Comparison of ENCODE assay signal across 21 cellular contexts in the genomic region with DNA sequence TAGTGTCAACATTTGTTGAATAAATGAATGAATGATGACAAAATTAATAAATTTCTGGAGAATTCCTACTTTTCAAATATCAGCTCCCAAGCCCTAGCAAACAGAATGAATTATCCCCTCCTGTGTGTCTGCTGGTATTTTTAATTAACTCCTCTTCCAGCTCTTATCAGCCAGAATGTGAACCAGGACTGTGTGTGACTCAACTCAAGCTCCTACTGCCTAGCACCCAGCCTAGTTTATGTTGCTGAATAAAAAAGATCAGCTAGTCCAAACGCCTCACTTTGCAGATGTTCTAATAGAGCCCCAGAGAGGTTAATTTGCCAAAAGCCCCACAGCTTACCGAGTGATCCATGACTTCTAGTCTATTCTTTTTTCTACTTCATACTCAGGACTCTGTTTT. TPM values are rescaled to one million over a fixed set of nuclear protein-coding genes. Genes with fewer than 3 reads are reported as not detected.
A peak's percentile ranks its signal among the peaks of the same experiment; 100 is the strongest.
DNase-seq lines count a peak whose midpoint lies in the region; ATAC-seq and TF ChIP-seq lines count a peak whose summit lies in the region.
"Had no signal": no experiment of that assay in that cellular context is flagged by ENCODE, and none has a peak within 500 bp of the region (broad histone marks: within the 10 kb centered on the region; RNA-seq: fewer than 3 reads in every experiment).

No MANE protein-coding gene starts in this region.

- WGBS in heart left ventricle, 4 donors, result 45 to 64% (median 59%) methylated on average over 2 of the region's 2 CpGs
- WGBS in right cardiac atrium, result 55% methylated on average over 2 of the region's 2 CpGs

- ATAC-seq in Right ventricle myocardium superior (ENCODE audit: poor library complexity) (peak; percentile 83), heart left ventricle (peak; percentile 62 to 88 (median 78)), right cardiac atrium (peak; percentile 63 to 74), GM18861 (IDR thresholded peaks at IDR 0.05; ENCODE audit: unreplicated experiment) (no peak), HG02571 (IDR thresholded peaks at IDR 0.05; ENCODE audit: unreplicated experiment) (no peak)
- ATAC-seq: GM12878 had no signal

- H3K27ac ChIP-seq in right atrium auricular region, result no peak overlapping the region
- peak overlapping the region in 4 of 12 donors; percentile 63 to 79 (median 76) for H3K27ac ChIP-seq in heart left ventricle
- peak overlapping the region; percentile 14 for H3K27ac ChIP-seq in right cardiac atrium (ENCODE audit: low read length)
- H3K27ac ChIP-seq: GM23248 had no signal

- H3K9me3 ChIP-seq in right atrium auricular region (no peaks in the 10 kb centered on the region), heart left ventricle (no peaks in the 10 kb centered on the region), right cardiac atrium (ENCODE audit: control insufficient read depth, low read length) (no peaks in the 10 kb centered on the region)
- H3K9me3 ChIP-seq: BE2C, HAP-1 had no signal

- H3K4me1 ChIP-seq in right atrium auricular region (peaks cover 0 to 10% of the 10 kb centered on the region in 2 donors), heart left ventricle (peaks cover 0 to 32% (median 14%) of the 10 kb centered on the region in 12 donors), right cardiac atrium (ENCODE audit: control insufficient read depth, insufficient read depth, low read length) (peaks cover 6% of the 10 kb centered on the region)
- H3K4me1 ChIP-seq: BE2C, HAP-1 had no signal

- H3K4me3 ChIP-seq in right atrium auricular region (no peak overlapping the region), heart left ventricle (no peak overlapping the region), right cardiac atrium (ENCODE audit: low read length) (no peak overlapping the region)
- H3K4me3 ChIP-seq: GM12878, GM23248, HAP-1 had no signal

- no peak for TF ChIP-seq CTCF in right atrium auricular region (IDR thresholded peaks at IDR 0.05)
- no peak for TF ChIP-seq CTCF in heart left ventricle (IDR thresholded peaks at IDR 0.05)

- H3K36me3 ChIP-seq in right atrium auricular region, result no peaks in the 10 kb centered on the region
- H3K36me3 ChIP-seq in heart left ventricle, result no peaks in the 10 kb centered on the region
- H3K36me3 ChIP-seq: BE2C, HAP-1 had no signal

- H3K27me3 ChIP-seq in right atrium auricular region, result no peaks in the 10 kb centered on the region
- no peaks in the 10 kb centered on the region for H3K27me3 ChIP-seq in heart left ventricle
- H3K27me3 ChIP-seq in right cardiac atrium (ENCODE audit: control insufficient read depth, insufficient read depth), result no peaks in the 10 kb centered on the region
- H3K27me3 ChIP-seq: BE2C had no signal

- intact Hi-C loops in Right ventricle myocardium superior (cut with DNase I) (no loop called here), heart left ventricle (cut with DNase I) (no loop called here), right cardiac atrium (cut with DNase I) (no loop called here)

- no peak for TF ChIP-seq POLR2A in heart left ventricle (IDR thresholded peaks at IDR 0.05)

- no peak for DNase-seq in Right ventricle myocardium superior
- DNase-seq in right atrium auricular region (ENCODE audit: low spot score), result no peak
- no peak for DNase-seq in heart left ventricle
- no peak for DNase-seq in right cardiac atrium
- no peak for DNase-seq in NCI-H2107 (lab: John Stamatoyannopoulos, UW)
- DNase-seq: 8988T; BE2C; C1 segment of cervical spinal cord; CD4-positive, CD25-positive, alpha-beta regulatory T cell; CD8-positive, alpha-beta memory T cell; COR-L47; DMS 273 treated with DMSO at 0.1 percent for 48 hours; DMS53; DND-41; EL; GM23248; IMR-90 had no signal

RNA-seq across cellular contexts. Expression of gene RABL2A, which starts 50.3 kb away (rescaled TPM):
- total RNA-seq in Right ventricle myocardium superior, result 5.2 TPM
- total RNA-seq in right atrium auricular region, result 1 to 10 TPM; 1.7 to 2.7 TPM
- total RNA-seq in heart left ventricle, result 1 to 10 TPM; 2.9 to 9.5 (median 7.7) TPM
- 1 to 10 TPM; 3.6 to 6.3 TPM for polyA plus RNA-seq in heart left ventricle
- 10 to 100 TPM in 3 of 4 donors, 1 to 10 TPM in 1; 8.6 to 11.8 (median 10.6) TPM for total RNA-seq in right cardiac atrium
- 8.5 TPM for polyA plus RNA-seq in right cardiac atrium

Comparison
In these comparisons a context has a peak if more than half of its experiments do, and no peak if none do; other contexts are left out.
1. ATAC-seq: peak in Right ventricle myocardium superior (single experiment), heart left ventricle (4 of 4) and right cardiac atrium (2 of 2); none in GM18861 (single experiment) and HG02571 (single experiment).